Comparison of ENCODE assay signal across 8 cellular contexts in the genomic region with DNA sequence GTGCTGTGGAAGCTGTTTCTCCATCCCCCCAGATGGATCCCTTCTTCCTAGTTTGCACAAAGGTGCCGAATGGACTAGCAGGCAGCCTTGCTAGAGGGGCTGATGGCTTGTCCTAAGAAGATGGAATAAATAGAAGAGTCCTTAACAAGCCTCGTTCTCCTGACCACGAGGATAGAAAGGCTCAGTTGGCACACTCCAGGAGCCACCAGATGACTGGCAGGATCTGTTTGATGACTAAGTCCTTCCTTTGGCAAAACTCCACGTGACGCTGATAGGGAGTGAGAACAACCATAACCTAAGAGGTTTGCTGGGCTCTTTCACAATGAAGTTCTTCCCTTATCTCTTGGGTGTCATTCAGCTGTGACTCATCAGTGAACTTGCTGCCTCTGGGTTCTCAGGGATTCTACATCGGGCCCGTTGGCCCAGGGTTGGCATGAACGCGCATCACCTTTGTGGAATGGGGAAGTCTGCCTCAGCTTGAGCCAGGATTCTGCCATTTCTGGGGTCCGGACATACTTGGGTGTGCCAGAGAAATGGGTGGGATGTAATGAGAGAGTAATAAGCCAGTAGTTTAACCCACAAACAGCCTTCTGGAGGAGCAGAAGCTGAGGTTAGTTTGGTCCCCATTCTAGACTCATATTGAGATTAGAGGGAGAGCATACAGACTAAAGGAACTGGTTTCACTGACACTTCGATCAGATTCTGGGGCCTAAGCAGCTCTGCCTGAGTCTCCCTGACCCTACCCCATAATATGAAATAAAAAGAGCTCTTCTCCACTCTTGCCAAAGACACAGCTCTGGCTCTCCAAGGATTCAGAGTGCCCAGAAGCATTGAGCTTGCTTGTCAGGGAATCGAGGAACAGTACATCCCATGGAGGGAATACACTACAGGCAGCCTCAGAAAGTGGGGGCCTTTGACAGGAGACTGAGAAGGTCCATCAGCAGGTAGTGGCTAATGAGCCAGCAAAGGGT. TPM values are rescaled to one million over a fixed set of nuclear protein-coding genes. Genes with fewer than 3 reads are reported as not detected.
DNase-seq lines count a peak whose midpoint lies in the region; ATAC-seq and TF ChIP-seq lines count a peak whose summit lies in the region.

No MANE protein-coding gene starts in this region.

- no peaks in the 10 kb centered on the region for H3K9me3 Mint-ChIP-seq in endodermal cell
- H3K9me3 Mint-ChIP-seq in natural killer cell = peaks cover 0 to 2% of the 10 kb centered on the region in 2 donors

- peaks cover 3% of the 10 kb centered on the region; the same call in 1 of the 2 replicates for H3F3A ChIP-seq in MM.1S (ENCODE audit: insufficient read depth, low read length)

- intact Hi-C loops in natural killer cell (cut with micrococcal nuclease) = no loop called here

- H3K4me3 ChIP-seq in BLaER1 = no peak overlapping the region
- H3K4me3 ChIP-seq in MM.1S (ENCODE audit: low read length) = no peak overlapping the region
- no peak overlapping the region for H3K4me3 ChIP-seq in endodermal cell (ENCODE audit: low read length)

- DNase-seq in MM.1S = no peak
- peak; percentile 76 for DNase-seq in endodermal cell
- no peak for DNase-seq in natural killer cell
- no peak for DNase-seq in T1000 (lab: John Stamatoyannopoulos, UW)
- DNase-seq in DMS153 treated with DMSO at 0.1 percent for 48 hours (lab: John Stamatoyannopoulos, UW; ENCODE audit: unreplicated experiment) = no peak
- DNase-seq in germinal center (ENCODE audit: low spot score) = no peak

- peaks cover 40% of the 10 kb centered on the region for H3K27me3 Mint-ChIP-seq in endodermal cell (ENCODE audit: insufficient read depth)
- peaks cover 3 to 8% of the 10 kb centered on the region in 2 donors for H3K27me3 Mint-ChIP-seq in natural killer cell (ENCODE audit: low read depth in 2 of 2)

- H3K4me1 ChIP-seq in BLaER1 (peaks cover 43% of the 10 kb centered on the region), MM.1S (ENCODE audit: low read length) (no peaks in the 10 kb centered on the region), endodermal cell (ENCODE audit: control insufficient read depth, insufficient read depth, low read length) (peaks cover 6% of the 10 kb centered on the region)

- H4K20me1 ChIP-seq in BLaER1 = peaks cover 21% of the 10 kb centered on the region
- H4K20me1 ChIP-seq in MM.1S (ENCODE audit: insufficient read depth, low read length) = no peaks in the 10 kb centered on the region

- H3K9me3 ChIP-seq in BLaER1 = no peaks in the 10 kb centered on the region
- H3K9me3 ChIP-seq in MM.1S (replicated peaks; ENCODE audit: insufficient read depth, low read length) = no peaks in the 10 kb centered on the region
- no peaks in the 10 kb centered on the region for H3K9me3 ChIP-seq in endodermal cell (ENCODE audit: control insufficient read depth, low read length)

- H3K4me1 Mint-ChIP-seq in endodermal cell = peaks cover 9% of the 10 kb centered on the region
- H3K4me1 Mint-ChIP-seq in natural killer cell = peaks cover 5 to 16% of the 10 kb centered on the region in 2 donors

- ATAC-seq in natural killer cell (peak in 1 of 3 donors; percentile 64), GM19397 (IDR thresholded peaks at IDR 0.05; ENCODE audit: unreplicated experiment) (no peak)

- H3K9me2 ChIP-seq in MM.1S (replicated peaks; ENCODE audit: insufficient read depth, low read length) = no peaks in the 10 kb centered on the region

- H3K4me3 Mint-ChIP-seq in endodermal cell (no peak overlapping the region), natural killer cell (peak overlapping the region; percentile 42)

- H3K27me3 ChIP-seq in BLaER1 (no peaks in the 10 kb centered on the region), MM.1S (replicated peaks; ENCODE audit: insufficient read depth, low read length) (no peaks in the 10 kb centered on the region), endodermal cell (ENCODE audit: control insufficient read depth, insufficient read depth, low read length, poor library complexity, severe bottlenecking) (peaks cover 18% of the 10 kb centered on the region)

- TF ChIP-seq CTCF in MM.1S (IDR thresholded peaks at IDR 0.05; ENCODE audit: low read length) (no peak), endodermal cell (conservative IDR thresholded peaks at IDR 0.05) (no peak), natural killer cell (IDR thresholded peaks at IDR 0.05) (no peak)

- H3K9ac ChIP-seq in BLaER1 (no peak overlapping the region), MM.1S (ENCODE audit: low read length) (no peak overlapping the region), endodermal cell (ENCODE audit: extremely low read depth, low read length, poor library complexity, severe bottlenecking) (no peak overlapping the region)

- H3K4me2 ChIP-seq in BLaER1 (peak overlapping the region; percentile 22), MM.1S (ENCODE audit: low read depth, low read length) (peak overlapping the region; percentile 87; the same call in 1 of the 2 replicates)

- no peaks in the 10 kb centered on the region for H3K36me3 Mint-ChIP-seq in endodermal cell (ENCODE audit: low read depth)
- H3K36me3 Mint-ChIP-seq in natural killer cell = no peaks in the 10 kb centered on the region

- peak overlapping the region; percentile 82; the same call in 1 of the 2 replicates for H2AFZ ChIP-seq in MM.1S (ENCODE audit: low read length)

- H3K27ac Mint-ChIP-seq in endodermal cell = peak overlapping the region; percentile 77
- H3K27ac Mint-ChIP-seq in natural killer cell = no peak overlapping the region

- no peaks in the 10 kb centered on the region for H3K79me2 ChIP-seq in MM.1S (ENCODE audit: low read length)

- WGBS in endodermal cell (ENCODE audit: insufficient coverage in 1 of 2, insufficient read length in 1 of 2), 2 experiments = 79 to 84% methylated on average over 11 to 12 of the region's 12 CpGs

- H3K36me3 ChIP-seq in BLaER1 (peaks cover 13% of the 10 kb centered on the region), MM.1S (replicated peaks; ENCODE audit: insufficient read depth, low read length) (no peaks in the 10 kb centered on the region), endodermal cell (ENCODE audit: control insufficient read depth, insufficient read depth, low read length) (no peaks in the 10 kb centered on the region)

- H3K27ac ChIP-seq in BLaER1 (no peak overlapping the region; the same call in 1 of the 2 replicates), MM.1S (ENCODE audit: low read length) (no peak overlapping the region), endodermal cell (ENCODE audit: low read depth, low read length) (no peak overlapping the region)

RNA-seq across cellular contexts. Expression of a gene that starts 2.0 kb away (rescaled TPM):
- total RNA-seq in endodermal cell (10 to 100 TPM; 11.3 to 15.1 TPM), natural killer cell (1 to 10 TPM; 2.4 to 4.3 (median 4.0) TPM)
- polyA plus RNA-seq in endodermal cell (2013, experiment 1 of 2) = 4.8 TPM
- 5.1 TPM for polyA plus RNA-seq in endodermal cell (2013, experiment 2 of 2)
